8 cellular contexts compared by ENCODE assay signal in the genomic region with DNA sequence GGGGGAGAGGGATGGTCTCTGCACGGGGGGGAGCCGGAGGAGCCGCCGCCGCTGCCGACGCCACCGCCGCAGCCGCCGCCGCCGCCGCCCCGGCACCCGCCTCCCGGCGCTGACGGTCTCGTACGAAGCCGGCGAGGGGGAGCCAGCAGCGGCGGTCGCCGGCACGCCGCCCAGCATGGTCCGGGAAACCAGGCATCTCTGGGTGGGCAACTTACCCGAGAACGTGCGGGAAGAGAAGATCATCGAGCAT. TPM values are rescaled to one million over a fixed set of nuclear protein-coding genes. Genes with fewer than 3 reads are reported as not detected.
DNase-seq lines count a peak whose midpoint lies in the region; ATAC-seq, FAIRE-seq and TF ChIP-seq lines count a peak whose summit lies in the region.

No MANE protein-coding gene starts in this region.

- H4K20me1 ChIP-seq in OCI-LY7 (ENCODE audit: insufficient read depth, low read length) (peaks cover 14% of the 10 kb centered on the region), endothelial cell of umbilical vein (replicated peaks; ENCODE audit: control insufficient read depth, extremely low read depth, insufficient read depth, low read length) (no peaks in the 10 kb centered on the region)

- H3K36me3 ChIP-seq in Caco-2 (ENCODE audit: control insufficient read depth, insufficient read depth, low read length) = no peaks in the 10 kb centered on the region
- peaks cover 14% of the 10 kb centered on the region for H3K36me3 ChIP-seq in OCI-LY7 (ENCODE audit: insufficient read depth, low read length)
- no peaks in the 10 kb centered on the region for H3K36me3 ChIP-seq in endothelial cell of umbilical vein (ENCODE audit: control insufficient read depth in 2 of 2, extremely low read depth in 1 of 2, insufficient read depth in 2 of 2, low read length in 2 of 2)
- no peaks in the 10 kb centered on the region for H3K36me3 ChIP-seq in pancreas

- peak overlapping the region; percentile 79 for H3K4me3 Mint-ChIP-seq in Caco-2 (ENCODE audit: unreplicated experiment)

- peak overlapping the region; percentile 79 for H3K27ac Mint-ChIP-seq in Caco-2 (ENCODE audit: unreplicated experiment)

- dilution Hi-C loops in endothelial cell of umbilical vein (cut with MboI; ENCODE audit: extremely low pct_ligation_motif_present, low sequenced_read_pairs) = no loop called here

- WGBS in pancreas, 2 donors = 0% methylated on average over 5 to 34 of the region's 34 CpGs

- FAIRE-seq in endothelial cell of umbilical vein (lab: Jason Lieb, UNC) (no peak), pancreas (lab: Jason Lieb, UNC) (no peak)

- ATAC-seq in pancreas (no peak), GM21447 (IDR thresholded peaks at IDR 0.05; ENCODE audit: unreplicated experiment) (no peak)

- TF ChIP-seq CTCF in Caco-2 (IDR thresholded peaks at IDR 0.05; ENCODE audit: insufficient read depth in 1 of 2, low read depth in 1 of 2, low read length in 1 of 2, severe bottlenecking in 1 of 2, unreplicated experiment in 1 of 2) (no peak), OCI-LY7 (conservative IDR thresholded peaks at IDR 0.05; ENCODE audit: low read length) (no peak), endothelial cell of umbilical vein (IDR thresholded peaks at IDR 0.05; ENCODE audit: extremely low read depth in 1 of 2, insufficient read depth in 1 of 2, low read depth in 1 of 2, low read length in 2 of 2) (no peak), pancreas (IDR thresholded peaks at IDR 0.05) (no peak)

- H3K79me2 ChIP-seq in OCI-LY7 (ENCODE audit: insufficient read depth, low read depth, low read length) (peaks cover 72% of the 10 kb centered on the region), endothelial cell of umbilical vein (ENCODE audit: control insufficient read depth, insufficient read depth, low read length) (peaks cover 51% of the 10 kb centered on the region)

- peak overlapping the region; percentile 99 for H3K9ac ChIP-seq in endothelial cell of umbilical vein (replicated peaks; ENCODE audit: extremely low read depth, insufficient read depth, low read length)

- H3K4me1 ChIP-seq in Caco-2 = peaks cover 14% of the 10 kb centered on the region
- H3K4me1 ChIP-seq in OCI-LY7 (ENCODE audit: insufficient read depth, low read length, poor library complexity, severe bottlenecking) = peaks cover 65% of the 10 kb centered on the region
- peaks cover 25% of the 10 kb centered on the region for H3K4me1 ChIP-seq in endothelial cell of umbilical vein (ENCODE audit: control insufficient read depth, extremely low read depth, insufficient read depth, low read length)
- H3K4me1 ChIP-seq in pancreas = peaks cover 0 to 34% (median 27%) of the 10 kb centered on the region in 3 donors

- peak overlapping the region; percentile 65 for H3K4me3 ChIP-seq in Caco-2 (ENCODE audit: low read depth, low read length)
- H3K4me3 ChIP-seq in OCI-LY7 (ENCODE audit: low read depth, low read length, poor library complexity, severe bottlenecking) = peak overlapping the region; percentile 87
- peak overlapping the region; percentile 71 to 100 (median 99) for H3K4me3 ChIP-seq in endothelial cell of umbilical vein (replicated peaks in 1 of 3; ENCODE audit: insufficient read depth in 1 of 3, low read depth in 1 of 3, low read length in 3 of 3)
- H3K4me3 ChIP-seq in pancreas = peak overlapping the region; percentile 59 to 92 (median 80)

- no peak for TF ChIP-seq POLR2A in endothelial cell of umbilical vein (IDR thresholded peaks at IDR 0.05; ENCODE audit: low read depth, low read length)

- BruUV-seq in Caco-2 (replicated peaks; lab: Mats Ljungman, UMichigan) (no TSS peak), OCI-LY7 (replicated peaks; lab: Mats Ljungman, UMichigan) (no TSS peak), endothelial cell of umbilical vein (replicated peaks; lab: Mats Ljungman, UMichigan) (no TSS peak)

- H3K9me3 Mint-ChIP-seq in Caco-2 (ENCODE audit: unreplicated experiment) = no peaks in the 10 kb centered on the region

- H3K9me3 ChIP-seq in Caco-2 (no peaks in the 10 kb centered on the region), OCI-LY7 (ENCODE audit: low read length) (no peaks in the 10 kb centered on the region), endothelial cell of umbilical vein (replicated peaks; ENCODE audit: control insufficient read depth, insufficient read depth, low read length) (no peaks in the 10 kb centered on the region), pancreas (no peaks in the 10 kb centered on the region)

- H3K27me3 ChIP-seq in Caco-2 (replicated peaks; ENCODE audit: control insufficient read depth, insufficient read depth, low read length) = no peaks in the 10 kb centered on the region
- H3K27me3 ChIP-seq in endothelial cell of umbilical vein (ENCODE audit: control insufficient read depth in 2 of 2, insufficient read depth in 2 of 2, low read length in 2 of 2) = no peaks in the 10 kb centered on the region
- no peaks in the 10 kb centered on the region for H3K27me3 ChIP-seq in pancreas

- H3K9me2 ChIP-seq in OCI-LY7 (ENCODE audit: insufficient read depth, low read length) = no peaks in the 10 kb centered on the region

- H2AFZ ChIP-seq in OCI-LY7 (ENCODE audit: low read length) (no peak overlapping the region), endothelial cell of umbilical vein (ENCODE audit: low read depth, low read length) (peak overlapping the region; percentile 46)

- H3K4me1 Mint-ChIP-seq in Caco-2 (ENCODE audit: low read depth, unreplicated experiment) = no peaks in the 10 kb centered on the region

- peak overlapping the region; percentile 94 for H3K4me2 ChIP-seq in OCI-LY7 (ENCODE audit: low read length)
- H3K4me2 ChIP-seq in endothelial cell of umbilical vein (ENCODE audit: insufficient read depth, low read length) = peak overlapping the region; percentile 17

- peak overlapping the region; percentile 98 for H3K27ac ChIP-seq in OCI-LY7 (ENCODE audit: low read depth, low read length, poor library complexity, severe bottlenecking)
- peak overlapping the region; percentile 62 for H3K27ac ChIP-seq in endothelial cell of umbilical vein (ENCODE audit: insufficient read depth, low read depth, low read length)
- peak overlapping the region; percentile 94 to 97 (median 95) for H3K27ac ChIP-seq in pancreas

- peaks cover 27% of the 10 kb centered on the region for H3K36me3 Mint-ChIP-seq in Caco-2 (ENCODE audit: insufficient read depth, unreplicated experiment)

- no peaks in the 10 kb centered on the region for H3K27me3 Mint-ChIP-seq in Caco-2 (ENCODE audit: insufficient read depth, unreplicated experiment)

- POLR2A ChIA-PET in Caco-2 (lab: Charles Lee) (interaction anchor here (0.5 to 2.7 kb wide), 7 partner anchors 10 to 67 kb away, joined by 3 to 39 read pairs (median 6); no protein-coding TSS in a partner anchor), OCI-LY7 (lab: Charles Lee) (interaction anchor here (0.8 to 2.4 kb wide), 5 partner anchors 9 to 23 kb away, joined by 3 to 33 read pairs (median 5); no protein-coding TSS in a partner anchor), endothelial cell of umbilical vein (lab: Charles Lee) (interaction anchor here (0.9 to 1.2 kb wide), 5 partner anchors 10 to 49 kb away, joined by 3 to 9 read pairs (median 4); no protein-coding TSS in a partner anchor)

- CTCF ChIA-PET in Caco-2 (lab: Charles Lee) = interaction anchor here (0.9 to 1.6 kb wide), 4 partner anchors 10 to 56 kb away, joined by 6 to 9 read pairs (median 8); no protein-coding TSS in a partner anchor
- CTCF ChIA-PET in OCI-LY7 (lab: Charles Lee; ENCODE audit: unreplicated experiment) = no interaction called here
- CTCF ChIA-PET in endothelial cell of umbilical vein (lab: Charles Lee) = interaction anchor here (0.8 to 3.8 kb wide), 10 partner anchors 9 to 74 kb away, joined by 3 to 22 read pairs (median 5); no protein-coding TSS in a partner anchor

- no peak for DNase-seq in Caco-2
- no peak for DNase-seq in OCI-LY7 (ENCODE audit: low spot score)
- no peak for DNase-seq in endothelial cell of umbilical vein (ENCODE audit: low read depth, low spot score)
- no peak for DNase-seq in pancreas
- DNase-seq in HK-2 (ENCODE audit: unreplicated experiment) = no peak
- DNase-seq in DMS153 treated with DMSO at 0.1 percent for 48 hours (lab: John Stamatoyannopoulos, UW; ENCODE audit: unreplicated experiment) = no peak
- no peak for DNase-seq in posterior vena cava (ENCODE audit: low spot score)

- H3K9me1 ChIP-seq in endothelial cell of umbilical vein (replicated peaks; ENCODE audit: control insufficient read depth, extremely low read depth, insufficient read depth, low read length) = no peaks in the 10 kb centered on the region

- intact Hi-C loops in Caco-2 (cut with micrococcal nuclease; ENCODE audit: unreplicated experiment) (loop anchor here (5.0 kb wide), 1 partner anchor 321 kb away; the partner anchor contains the start of gene DNAJC16), OCI-LY7 (cut with micrococcal nuclease; ENCODE audit: unreplicated experiment) (loop anchor here (1.0 to 2.0 kb wide), 2 partner anchors 13 to 33 kb away; no protein-coding TSS in a partner anchor), endothelial cell of umbilical vein (cut with micrococcal nuclease) (loop anchor here (1.0 to 10.0 kb wide), 5 partner anchors 13 to 323 kb away; partner anchors contain the start of genes CASP9, DDI2 and DNAJC16), pancreas (cut with DNase I) (no loop called here), posterior vena cava (cut with DNase I) (loop anchor here in 1 of 2 donors (5.0 to 10.0 kb wide), 2 partner anchors 39 to 53 kb away; no protein-coding TSS in a partner anchor)

RNA-seq across cellular contexts. Expression of gene SPEN, which starts 0.3 kb away (rescaled TPM):
- total RNA-seq in Caco-2 (2022) (46.4 and 47.3 TPM in 2 replicates), OCI-LY7 (2022) (87.1 and 90.3 TPM in 2 replicates), endothelial cell of umbilical vein (40.3 and 44.4 TPM in 2 replicates), pancreas (10 to 100 TPM; 23.9 to 38.2 (median 27.5) TPM), posterior vena cava (10 to 100 TPM; 59.9 to 68.5 TPM)
- 40.7 and 41.4 TPM in 2 replicates for total RNA-seq in OCI-LY7 (2014; rRNA removed; shearing (Covaris generic))
- polyA plus RNA-seq in endothelial cell of umbilical vein (9.3 and 10.2 TPM in 2 replicates), pancreas (10 to 100 TPM; 16.2 to 18.6 TPM)
- 8.2 and 9.2 TPM in 2 replicates for polyA plus RNA-seq in endothelial cell of umbilical vein (2011; cell fraction: cytosol; rRNA removed)
- polyA plus RNA-seq in endothelial cell of umbilical vein (2011; cell fraction: nucleus; rRNA removed) = 27.3 and 28.5 TPM in 2 replicates
- polyA plus RNA-seq in endothelial cell of umbilical vein (2012) = 27.0 and 32.0 TPM in 2 replicates
- 36.2 and 36.8 TPM in 2 replicates for polyA minus RNA-seq in endothelial cell of umbilical vein
- polyA minus RNA-seq in endothelial cell of umbilical vein (2011; cell fraction: cytosol; rRNA and poly(A)+ RNA removed) = 17.7 TPM
- polyA minus RNA-seq in endothelial cell of umbilical vein (2011; cell fraction: nucleus; rRNA and poly(A)+ RNA removed) = 28.4 and 37.8 TPM in 2 replicates

RNA-seq across cellular contexts. Expression of gene UQCRHL, which starts 40.4 kb away (rescaled TPM):
- 1.8 and 1.9 TPM in 2 replicates for total RNA-seq in Caco-2 (2022)
- 12.4 and 15.0 TPM in 2 replicates for total RNA-seq in OCI-LY7 (2014; rRNA removed; shearing (Covaris generic))
- 2.4 and 3.4 TPM in 2 replicates for total RNA-seq in OCI-LY7 (2022)
- 1.4 and 1.8 TPM in 2 replicates for total RNA-seq in endothelial cell of umbilical vein
- 0.64 and 0.92 TPM in 2 replicates for polyA plus RNA-seq in endothelial cell of umbilical vein
- polyA plus RNA-seq in endothelial cell of umbilical vein (2011; cell fraction: cytosol; rRNA removed) = 1.8 and 2.2 TPM in 2 replicates
- 0.90 and 1.3 TPM in 2 replicates for polyA plus RNA-seq in endothelial cell of umbilical vein (2011; cell fraction: nucleus; rRNA removed)
- 3.3 and 8.5 TPM in 2 replicates for polyA plus RNA-seq in endothelial cell of umbilical vein (2012)
- 0.24 and 0.70 TPM in 2 replicates for polyA minus RNA-seq in endothelial cell of umbilical vein
- 2.8 TPM for polyA minus RNA-seq in endothelial cell of umbilical vein (2011; cell fraction: cytosol; rRNA and poly(A)+ RNA removed)
- polyA minus RNA-seq in endothelial cell of umbilical vein (2011; cell fraction: nucleus; rRNA and poly(A)+ RNA removed) = 0.29 and 0.48 TPM in 2 replicates
- total RNA-seq in pancreas = under 1 TPM; 0.35 to 0.87 (median 0.61) TPM
- 1 to 10 TPM; 1.3 to 1.5 TPM for polyA plus RNA-seq in pancreas
- total RNA-seq in posterior vena cava = under 1 TPM; 0.71 to 0.88 TPM

Comparison
In these comparisons a context has a peak if more than half of its experiments do, and no peak if none do; other contexts are left out.
1. intact Hi-C loops: an anchor here in Caco-2 (5.0 kb wide), OCI-LY7 (1.0 to 2.0 kb wide) and endothelial cell of umbilical vein (1.0 to 10.0 kb wide); none called in pancreas.